ENCODE assay signal across 18 cellular contexts in genomic region chr1:11069233-11069950, GRCh38. TPM values are rescaled to one million over a fixed set of nuclear protein-coding genes. Genes with fewer than 3 reads are reported as not detected.
DNase-seq lines count a peak whose midpoint lies in the region; ATAC-seq and TF ChIP-seq lines count a peak whose summit lies in the region.
"Had no signal": no experiment of that assay in that cellular context is flagged by ENCODE, and none has a peak within 500 bp of the region (broad histone marks: within the 10 kb centered on the region; RNA-seq: fewer than 3 reads in every experiment).

No MANE protein-coding gene starts in this region.

- H3K27ac Mint-ChIP-seq in activated naive CD8-positive, alpha-beta T cell, result peak overlapping the region; percentile 81
- peak overlapping the region in 7 of 10 donors; percentile 8 to 90 (median 68) for H3K27ac Mint-ChIP-seq in naive thymus-derived CD8-positive, alpha-beta T cell
- H3K27ac Mint-ChIP-seq in T-helper 17 cell, result no peak overlapping the region
- H3K27ac Mint-ChIP-seq: mesothelial cell of epicardium; stimulated activated memory B cell treated with anti-CD40 and anti-IgM and Interleukin-4, amounts not matched to agents 10 μg/mL and 1 μg/mL and 100 μg/mL, for 72 hours had no signal

- WGBS in tibial nerve, 2 donors, result 65 to 67% methylated on average over 12 of the region's 12 CpGs
- WGBS in stomach, 5 donors, result 90 to 94% (median 91%) methylated on average over 9 to 12 of the region's 12 CpGs

- intact Hi-C loops in stomach (cut with DNase I; ENCODE audit: low total_unique reads), result no loop called here

- no peaks in the 10 kb centered on the region for H3K27me3 Mint-ChIP-seq in activated naive CD8-positive, alpha-beta T cell
- no peaks in the 10 kb centered on the region for H3K27me3 Mint-ChIP-seq in naive thymus-derived CD8-positive, alpha-beta T cell
- H3K27me3 Mint-ChIP-seq in T-helper 17 cell, result no peaks in the 10 kb centered on the region
- H3K27me3 Mint-ChIP-seq: stimulated activated memory B cell treated with anti-CD40 and anti-IgM and Interleukin-4, amounts not matched to agents 10 μg/mL and 1 μg/mL and 100 μg/mL, for 72 hours had no signal

- no peaks in the 10 kb centered on the region for H3K9me3 Mint-ChIP-seq in activated naive CD8-positive, alpha-beta T cell (ENCODE audit: low read depth)
- H3K9me3 Mint-ChIP-seq in naive thymus-derived CD8-positive, alpha-beta T cell, result no peaks in the 10 kb centered on the region
- H3K9me3 Mint-ChIP-seq: immature natural killer cell; mesothelial cell of epicardium; stimulated activated memory B cell treated with anti-CD40 and anti-IgM and Interleukin-4, amounts not matched to agents 10 μg/mL and 1 μg/mL and 100 μg/mL, for 72 hours had no signal

- H3K4me3 ChIP-seq in tibial nerve (no peak overlapping the region), stomach (no peak overlapping the region)

- H3K4me1 ChIP-seq in tibial nerve (peaks cover 0 to 19% (median 5%) of the 10 kb centered on the region in 4 donors), stomach (no peaks in the 10 kb centered on the region)

- H3K36me3 Mint-ChIP-seq in activated naive CD8-positive, alpha-beta T cell, result peaks cover 4% of the 10 kb centered on the region
- H3K36me3 Mint-ChIP-seq in naive thymus-derived CD8-positive, alpha-beta T cell, result peaks cover 0 to 78% (median 30%) of the 10 kb centered on the region in 3 donors
- peaks cover 10% of the 10 kb centered on the region for H3K36me3 Mint-ChIP-seq in T-helper 17 cell (ENCODE audit: low read depth)

- H3K9me3 ChIP-seq in tibial nerve (no peaks in the 10 kb centered on the region), T-helper 17 cell (ENCODE audit: control insufficient read depth, low read length, poor library complexity, severe bottlenecking) (no peaks in the 10 kb centered on the region), stomach (no peaks in the 10 kb centered on the region)

- no peak overlapping the region for H3K4me3 Mint-ChIP-seq in activated naive CD8-positive, alpha-beta T cell
- H3K4me3 Mint-ChIP-seq in naive thymus-derived CD8-positive, alpha-beta T cell, result peak overlapping the region in 1 of 10 donors; percentile 10
- no peak overlapping the region for H3K4me3 Mint-ChIP-seq in T-helper 17 cell
- H3K4me3 Mint-ChIP-seq: immature natural killer cell; mesothelial cell of epicardium; stimulated activated memory B cell treated with anti-CD40 and anti-IgM and Interleukin-4, amounts not matched to agents 10 μg/mL and 1 μg/mL and 100 μg/mL, for 72 hours had no signal

- ATAC-seq in naive thymus-derived CD8-positive, alpha-beta T cell, result no peak
- no peak for ATAC-seq in T-helper 17 cell
- ATAC-seq: HepG2; stimulated activated memory B cell treated with anti-CD40 and anti-IgM and Interleukin-4, amounts not matched to agents 10 μg/mL and 1 μg/mL and 100 μg/mL, for 72 hours had no signal

- TF ChIP-seq CTCF in tibial nerve (IDR thresholded peaks at IDR 0.05), result no peak
- TF ChIP-seq CTCF in stomach (IDR thresholded peaks at IDR 0.05), result no peak

- peak overlapping the region in 3 of 4 donors; percentile 35 to 77 (median 70) for H3K27ac ChIP-seq in tibial nerve
- no peak overlapping the region for H3K27ac ChIP-seq in stomach
- H3K27ac ChIP-seq: WERI-Rb-1 had no signal

- peak; percentile 38 for DNase-seq in activated effector memory CD4-positive, alpha-beta T cell treated with anti-CD3 and anti-CD28 coated beads, Interleukin-2, amount 50 U/mL, for 16 hours
- no peak for DNase-seq in activated effector memory CD4-positive, alpha-beta T cell treated with Interleukin-2 at 50 U/mL for 16 hours
- DNase-seq in naive thymus-derived CD8-positive, alpha-beta T cell, result peak in 1 of 10 donors; percentile 9
- DNase-seq in tibial nerve (ENCODE audit: low spot score in 2 of 2) (no peak), NCI-H526 treated with DMSO at 0.1 percent for 48 hours (lab: John Stamatoyannopoulos, UW) (no peak), T-helper 17 cell (no peak), stomach (no peak)
- DNase-seq: activated T-cell treated with anti-CD3 and anti-CD28 coated beads, Interleukin-2, amount 50 U/mL, for 1 hour; cortex of kidney; immature natural killer cell; WERI-Rb-1 had no signal

- peaks cover 2% of the 10 kb centered on the region for H3K4me1 Mint-ChIP-seq in activated naive CD8-positive, alpha-beta T cell (ENCODE audit: low read depth)
- peaks cover 0 to 9% (median 5%) of the 10 kb centered on the region in 4 donors for H3K4me1 Mint-ChIP-seq in naive thymus-derived CD8-positive, alpha-beta T cell
- peaks cover 5% of the 10 kb centered on the region for H3K4me1 Mint-ChIP-seq in T-helper 17 cell
- H3K4me1 Mint-ChIP-seq: immature natural killer cell, mesothelial cell of epicardium had no signal

- H3K27me3 ChIP-seq in tibial nerve, result no peaks in the 10 kb centered on the region
- no peaks in the 10 kb centered on the region for H3K27me3 ChIP-seq in stomach

- TF ChIP-seq EP300 in tibial nerve (IDR thresholded peaks at IDR 0.05) (no peak), stomach (IDR thresholded peaks at IDR 0.05) (no peak)

- POLR2A ChIA-PET in naive thymus-derived CD8-positive, alpha-beta T cell (lab: Charles Lee), result interaction anchor here (0.6 to 1.4 kb wide), 4 partner anchors 8 to 34 kb away, joined by 3 to 4 read pairs (median 4); partner anchors contain the start of gene EXOSC10

- peaks cover 0 to 100% (median 24%) of the 10 kb centered on the region in 3 donors for H3K36me3 ChIP-seq in tibial nerve
- H3K36me3 ChIP-seq in stomach, result peaks cover 88 to 100% (median 100%) of the 10 kb centered on the region in 4 donors

- TF ChIP-seq POLR2A in tibial nerve (IDR thresholded peaks at IDR 0.05), result no peak
- TF ChIP-seq POLR2A in stomach (IDR thresholded peaks at IDR 0.05), result no peak

RNA-seq across cellular contexts. Expression of gene SRM, which starts 9.6 kb away (rescaled TPM):
- 10 to 100 TPM; 55.0 to 55.6 TPM for total RNA-seq in naive thymus-derived CD8-positive, alpha-beta T cell
- 100 to 1,000 TPM in 1 of 3 donors, 10 to 100 TPM in 2; 95.2 to 204 (median 97.9) TPM for polyA plus RNA-seq in naive thymus-derived CD8-positive, alpha-beta T cell
- total RNA-seq in tibial nerve (100 to 1,000 TPM in 2 of 4 donors, 10 to 100 TPM in 2; 66.2 to 210 (median 87.4) TPM), T-helper 17 cell (10 to 100 TPM; 37.5 to 39.5 TPM), stomach (100 to 1,000 TPM in 1 of 5 donors, 10 to 100 TPM in 3, 1 to 10 TPM in 1; 9.0 to 108 (median 34.4) TPM)
- polyA plus RNA-seq in stomach, result 100 to 1,000 TPM in 1 of 3 donors, 10 to 100 TPM in 2; 78.5 to 149 (median 91.8) TPM

RNA-seq across cellular contexts. Expression of gene MASP2, which starts 22.4 kb away (rescaled TPM):
- total RNA-seq in naive thymus-derived CD8-positive, alpha-beta T cell, result under 1 TPM; 0.27 to 0.34 TPM
- polyA plus RNA-seq in naive thymus-derived CD8-positive, alpha-beta T cell, result not detected
- total RNA-seq in tibial nerve (not detected), T-helper 17 cell (under 1 TPM; 0.18 to 0.30 TPM), stomach (not detected)
- not detected for polyA plus RNA-seq in stomach
- total RNA-seq: aorta, epithelial cell of proximal tubule, glomerular endothelial cell had no signal
- polyA plus RNA-seq: immature natural killer cell had no signal

RNA-seq across cellular contexts. Expression of gene EXOSC10, which starts 30.3 kb away (rescaled TPM):
- 10 to 100 TPM; 93.2 to 93.3 TPM for total RNA-seq in naive thymus-derived CD8-positive, alpha-beta T cell
- 10 to 100 TPM; 31.7 to 45.5 (median 35.6) TPM for polyA plus RNA-seq in naive thymus-derived CD8-positive, alpha-beta T cell
- total RNA-seq in tibial nerve, result 100 to 1,000 TPM in 3 of 4 donors, 10 to 100 TPM in 1; 96.1 to 181 (median 127) TPM
- 10 to 100 TPM; 73.8 to 82.7 TPM for total RNA-seq in T-helper 17 cell
- 100 to 1,000 TPM in 1 of 5 donors, 10 to 100 TPM in 4; 15.1 to 118 (median 38.3) TPM for total RNA-seq in stomach
- 10 to 100 TPM; 21.6 to 43.2 (median 23.2) TPM for polyA plus RNA-seq in stomach

RNA-seq across cellular contexts. Expression of gene TARDBP, which starts 56.9 kb away (rescaled TPM):
- total RNA-seq in naive thymus-derived CD8-positive, alpha-beta T cell, result 100 to 1,000 TPM; 193 to 211 TPM
- polyA plus RNA-seq in naive thymus-derived CD8-positive, alpha-beta T cell, result 10 to 100 TPM; 46.6 to 65.2 (median 54.2) TPM
- total RNA-seq in tibial nerve (100 to 1,000 TPM; 165 to 237 (median 171) TPM), T-helper 17 cell (100 to 1,000 TPM; 121 to 135 TPM), stomach (100 to 1,000 TPM in 4 of 5 donors, 10 to 100 TPM in 1; 68.8 to 243 (median 159) TPM)
- polyA plus RNA-seq in stomach, result 100 to 1,000 TPM in 2 of 3 donors, 10 to 100 TPM in 1; 85.3 to 102 (median 100) TPM

Comparison
In these comparisons a context has a peak if more than half of its experiments do, and no peak if none do; other contexts are left out.
1. H3K27ac ChIP-seq: peak in tibial nerve (3 of 4); none in stomach (0 of 5).